Comparison of ENCODE assay signal across 8 cellular contexts in the genomic region with DNA sequence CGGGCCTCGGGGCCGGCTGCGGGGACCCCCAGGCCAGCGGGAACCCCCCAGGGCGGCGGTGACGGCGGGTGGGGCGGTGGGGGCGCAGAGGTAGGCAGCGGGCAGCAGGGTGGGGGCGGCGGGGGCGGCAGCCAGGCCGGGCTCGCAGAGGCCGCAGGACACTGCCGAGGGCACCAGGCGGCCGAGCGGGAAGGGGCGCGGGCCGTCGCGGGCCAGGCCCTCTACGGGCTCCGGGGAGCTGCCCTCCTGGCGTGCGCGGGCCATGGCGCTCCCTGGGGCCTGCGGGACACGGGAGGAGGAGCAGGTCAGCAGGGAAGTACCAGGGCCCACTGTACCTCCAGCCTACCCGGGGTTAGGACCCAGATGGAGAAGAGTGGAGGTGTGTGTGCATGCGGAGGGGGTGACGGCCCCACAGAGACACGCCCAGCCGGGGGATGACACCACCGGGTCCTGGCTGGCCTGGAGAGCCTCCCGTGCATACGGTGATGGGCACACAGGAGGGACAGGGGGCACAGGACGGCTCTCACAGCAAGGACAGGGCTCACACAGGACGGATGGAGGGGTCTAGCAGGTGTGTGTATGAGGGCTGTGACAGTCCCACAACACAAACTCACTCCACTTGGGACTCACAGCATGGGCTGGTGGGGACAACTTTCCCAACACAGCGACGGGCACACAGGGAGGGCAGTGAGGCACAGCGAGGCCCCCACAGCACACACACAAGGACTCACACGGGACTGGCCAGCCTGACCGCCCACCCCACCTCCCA. TPM values are rescaled to one million over a fixed set of nuclear protein-coding genes. Genes with fewer than 3 reads are reported as not detected.
DNase-seq lines count a peak whose midpoint lies in the region; ATAC-seq and TF ChIP-seq lines count a peak whose summit lies in the region.

No MANE protein-coding gene starts in this region.

- H3K4me3 Mint-ChIP-seq in stimulated activated effector memory CD8-positive, alpha-beta T cell treated with anti-CD3 and anti-CD28 coated beads, Interleukin-12 subunit alpha, Interleukin-12 subunit beta, amount 100 ng/mL, for 72 hours = no peak overlapping the region

- H3K4me3 ChIP-seq in ascending aorta = peak overlapping the region; percentile 88 to 91
- peak overlapping the region; percentile 84 for H3K4me3 ChIP-seq in iPS-18c (ENCODE audit: insufficient read depth, low read depth, low read length)

- intact Hi-C loops in ascending aorta (cut with DNase I) = no loop called here

- H3K9me3 Mint-ChIP-seq in stimulated activated effector memory CD8-positive, alpha-beta T cell treated with anti-CD3 and anti-CD28 coated beads, Interleukin-12 subunit alpha, Interleukin-12 subunit beta, amount 100 ng/mL, for 72 hours = no peaks in the 10 kb centered on the region

- H3K36me3 ChIP-seq in ascending aorta = peaks cover 8 to 15% of the 10 kb centered on the region in 2 donors

- H3K27me3 ChIP-seq in ascending aorta = no peaks in the 10 kb centered on the region

- peak overlapping the region; percentile 96 for H3K27ac Mint-ChIP-seq in stimulated activated effector memory CD8-positive, alpha-beta T cell treated with anti-CD3 and anti-CD28 coated beads, Interleukin-12 subunit alpha, Interleukin-12 subunit beta, amount 100 ng/mL, for 72 hours

- H3K36me3 Mint-ChIP-seq in stimulated activated effector memory CD8-positive, alpha-beta T cell treated with anti-CD3 and anti-CD28 coated beads, Interleukin-12 subunit alpha, Interleukin-12 subunit beta, amount 100 ng/mL, for 72 hours = peaks cover 43% of the 10 kb centered on the region

- peak; percentile 52 for DNase-seq in stimulated activated CD4-positive, alpha-beta T cell treated with anti-CD3 and anti-CD28 coated beads, Interleukin-1b, Interleukin-23, amount 100 ng/mL, for 48 hours
- DNase-seq in stimulated activated CD4-positive, alpha-beta T cell treated with anti-CD3 and anti-CD28 coated beads, Interleukin-2, amount 100 ng/mL, for 48 hours = no peak
- DNase-seq in RPMI7951 (ENCODE audit: low read depth) (peak; percentile 50), ascending aorta (ENCODE audit: low spot score in 2 of 2) (peak in 1 of 2 donors; percentile 78), SHP77 treated with DMSO at 0.1 percent for 48 hours (lab: John Stamatoyannopoulos, UW) (no peak)
- DNase-seq in stimulated activated effector memory CD8-positive, alpha-beta T cell treated with anti-CD3 and anti-CD28 coated beads, Interleukin-12 subunit alpha, Interleukin-12 subunit beta, amount 100 ng/mL, for 72 hours (ENCODE audit: low spot score in 2 of 2) = peak; percentile 47 to 84

- peaks cover 17 to 30% of the 10 kb centered on the region in 2 donors for H3K4me1 ChIP-seq in ascending aorta

- no peaks in the 10 kb centered on the region for H3K9me3 ChIP-seq in ascending aorta
- H3K9me3 ChIP-seq in iPS-18c (ENCODE audit: control insufficient read depth, insufficient read depth, low read length) = no peaks in the 10 kb centered on the region

- H3K27ac ChIP-seq in ascending aorta = peak overlapping the region; percentile 100

- TF ChIP-seq CTCF in ascending aorta (IDR thresholded peaks at IDR 0.05) = no peak

- H3K4me1 Mint-ChIP-seq in stimulated activated effector memory CD8-positive, alpha-beta T cell treated with anti-CD3 and anti-CD28 coated beads, Interleukin-12 subunit alpha, Interleukin-12 subunit beta, amount 100 ng/mL, for 72 hours = peaks cover 32% of the 10 kb centered on the region

- ATAC-seq in stimulated activated effector memory CD8-positive, alpha-beta T cell treated with anti-CD3 and anti-CD28 coated beads, Interleukin-12 subunit alpha, Interleukin-12 subunit beta, amount 100 ng/mL, for 72 hours = peak; percentile 38
- ATAC-seq in GM18868 (IDR thresholded peaks at IDR 0.05; ENCODE audit: unreplicated experiment) = no peak

RNA-seq across cellular contexts. Expression of a gene that starts 2.6 kb away (rescaled TPM):
- total RNA-seq in RPMI7951 (2014; rRNA removed; shearing (Covaris generic)) = 1.8 and 2.2 TPM in 2 replicates
- total RNA-seq in ascending aorta = 14.9 TPM

RNA-seq across cellular contexts. Expression of a gene that starts 28.0 kb away (rescaled TPM):
- total RNA-seq in RPMI7951 (2014; rRNA removed; shearing (Covaris generic)) = 3.2 and 6.5 TPM in 2 replicates
- 45.3 TPM for total RNA-seq in ascending aorta

RNA-seq across cellular contexts. Expression of a gene that starts 46.3 kb away (rescaled TPM):
- total RNA-seq in RPMI7951 (2014; rRNA removed; shearing (Covaris generic)) = 1.8 and 1.9 TPM in 2 replicates
- 33.7 TPM for total RNA-seq in ascending aorta

Comparison
In these comparisons a context has a peak if more than half of its experiments do, and no peak if none do; other contexts are left out.
1. DNase-seq: peak in stimulated activated CD4-positive, alpha-beta T cell treated with anti-CD3 and anti-CD28 coated beads, Interleukin-1b, Interleukin-23, amount 100 ng/mL, for 48 hours (single experiment), RPMI7951 (single experiment) and stimulated activated effector memory CD8-positive, alpha-beta T cell treated with anti-CD3 and anti-CD28 coated beads, Interleukin-12 subunit alpha, Interleukin-12 subunit beta, amount 100 ng/mL, for 72 hours (2 of 2); none in stimulated activated CD4-positive, alpha-beta T cell treated with anti-CD3 and anti-CD28 coated beads, Interleukin-2, amount 100 ng/mL, for 48 hours (0 of 2) and SHP77 treated with DMSO at 0.1 percent for 48 hours (single experiment).
2. RNA of a gene that starts 46.3 kb away (total RNA-seq): 33.7 TPM in ascending aorta (single experiment); 1.8 to 1.9 TPM in RPMI7951; every median in the first group is over 10 times any median in the second.